14 cellular contexts compared by ENCODE assay signal in the genomic region with DNA sequence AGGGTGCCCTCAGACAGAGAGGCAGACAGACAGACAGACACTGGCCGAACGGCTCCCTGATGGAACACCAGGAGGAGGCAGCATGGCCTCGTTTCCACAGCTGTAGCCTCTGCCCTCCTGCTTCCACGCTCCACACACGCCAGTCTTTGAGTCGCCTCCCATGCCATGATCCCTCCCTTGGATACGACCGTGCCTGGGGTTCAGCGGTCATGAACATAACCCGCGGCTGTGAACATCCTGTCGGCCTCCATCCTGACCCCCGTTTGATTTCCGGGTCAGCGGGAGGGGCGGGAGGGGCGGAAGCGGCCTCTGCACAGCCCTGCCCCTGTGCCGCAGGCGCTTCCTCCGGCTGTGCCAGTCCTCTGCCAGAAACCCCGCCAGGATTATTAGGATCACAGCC. TPM values are rescaled to one million over a fixed set of nuclear protein-coding genes. Genes with fewer than 3 reads are reported as not detected.
DNase-seq lines count a peak whose midpoint lies in the region; ATAC-seq, FAIRE-seq and TF ChIP-seq lines count a peak whose summit lies in the region.
"Had no signal": no experiment of that assay in that cellular context is flagged by ENCODE, and none has a peak within 500 bp of the region (broad histone marks: within the 10 kb centered on the region; RNA-seq: fewer than 3 reads in every experiment).

No MANE protein-coding gene starts in this region.

- H3K27me3 ChIP-seq in BE2C, result peaks cover 46% of the 10 kb centered on the region
- H3K27me3 ChIP-seq in GM06990 (replicated peaks; ENCODE audit: control insufficient read depth, insufficient read depth, low read length), result no peaks in the 10 kb centered on the region
- no peaks in the 10 kb centered on the region for H3K27me3 ChIP-seq in aorta (ENCODE audit: control insufficient read depth in 1 of 2, insufficient read depth in 2 of 2, low read length in 1 of 2)
- no peaks in the 10 kb centered on the region for H3K27me3 ChIP-seq in small intestine (ENCODE audit: control insufficient read depth in 2 of 2, insufficient read depth in 2 of 2, low read length in 2 of 2)

- intact Hi-C loops in aorta (cut with DNase I), result no loop called here

- FAIRE-seq in small intestine (lab: Jason Lieb, UNC), result no peak
- FAIRE-seq: D721Med had no signal

- WGBS in aorta, 2 donors, result 83 to 86% methylated on average over 22 of the region's 22 CpGs
- WGBS in small intestine, 3 donors, result 75 to 90% (median 82%) methylated on average over 22 of the region's 22 CpGs

- ATAC-seq in aorta (ENCODE audit: low FRiP score) (no peak), HG02623 (IDR thresholded peaks at IDR 0.05; ENCODE audit: unreplicated experiment) (no peak), GM21717 (IDR thresholded peaks at IDR 0.05; ENCODE audit: unreplicated experiment) (no peak)

- no peaks in the 10 kb centered on the region for H3K9me3 ChIP-seq in BE2C
- H3K9me3 ChIP-seq in aorta (ENCODE audit: control insufficient read depth, low read length), result no peaks in the 10 kb centered on the region
- H3K9me3 ChIP-seq in small intestine (ENCODE audit: control insufficient read depth, low read depth), result no peaks in the 10 kb centered on the region

- DNase-seq in BE2C (peak; percentile 27), GM06990 (ENCODE audit: extremely low read depth, insufficient read length) (no peak), UCSD-AML1 (lab: John Stamatoyannopoulos, UW; ENCODE audit: unreplicated experiment) (peak; percentile 81), left kidney (ENCODE audit: low read depth, low spot score) (peak; percentile 21), aorta (no peak), small intestine (no peak)
- DNase-seq: cerebellar nuclear complex, foreskin melanocyte, IMR-90, NCI-H2171 treated with DMSO at 0.1 percent for 48 hours had no signal

- peak overlapping the region; percentile 40 for H3K4me3 ChIP-seq in BE2C (ENCODE audit: low read depth, low read length)
- H3K4me3 ChIP-seq in GM06990 (replicated peaks; ENCODE audit: low read depth, low read length), result peak overlapping the region; percentile 74
- no peak overlapping the region for H3K4me3 ChIP-seq in aorta (ENCODE audit: low read length in 2 of 2)
- no peak overlapping the region for H3K4me3 ChIP-seq in small intestine (ENCODE audit: low read depth in 1 of 2, low read length in 2 of 2)

- no peaks in the 10 kb centered on the region for H3K4me1 ChIP-seq in BE2C
- no peaks in the 10 kb centered on the region for H3K4me1 ChIP-seq in aorta (ENCODE audit: control insufficient read depth in 1 of 2, insufficient read depth in 2 of 2, low read length in 2 of 2)
- no peaks in the 10 kb centered on the region for H3K4me1 ChIP-seq in small intestine (ENCODE audit: control insufficient read depth in 2 of 2, insufficient read depth in 1 of 2, low read depth in 1 of 2, low read length in 1 of 2)

- TF ChIP-seq CTCF in BE2C (IDR thresholded peaks at IDR 0.05; ENCODE audit: low read depth, low read length) (no peak), GM06990 (IDR thresholded peaks at IDR 0.05; ENCODE audit: insufficient read depth, low read length, poor library complexity, severe bottlenecking) (no peak)

- no peaks in the 10 kb centered on the region for H3K36me3 ChIP-seq in BE2C
- H3K36me3 ChIP-seq in GM06990 (ENCODE audit: control insufficient read depth, insufficient read depth, low read length), result no peaks in the 10 kb centered on the region
- H3K36me3 ChIP-seq in aorta (ENCODE audit: control insufficient read depth in 1 of 2, insufficient read depth in 2 of 2, low read length in 1 of 2), result no peaks in the 10 kb centered on the region
- H3K36me3 ChIP-seq in small intestine (ENCODE audit: control insufficient read depth in 2 of 2, insufficient read depth in 2 of 2, low read length in 2 of 2), result no peaks in the 10 kb centered on the region

- H3K27ac ChIP-seq in aorta (ENCODE audit: low read depth in 1 of 2, low read length in 2 of 2) (no peak overlapping the region), small intestine (ENCODE audit: low read depth in 1 of 2, low read length in 1 of 2) (no peak overlapping the region)

RNA-seq across cellular contexts. Expression of a gene that starts 23.4 kb away (rescaled TPM):
- polyA plus RNA-seq in BE2C (2012; ENCODE audit: insufficient read depth, insufficient read length, low read depth), result not detected
- under 1 TPM; 0.27 to 0.84 TPM for total RNA-seq in aorta
- under 1 TPM in 1 of 2 donors, not detected in 1; 0.08 TPM for polyA plus RNA-seq in aorta
- polyA plus RNA-seq in small intestine, result under 1 TPM in 1 of 3 donors, not detected in 2; 0.15 TPM
- total RNA-seq: IMR-90, SK-MEL-5 had no signal

RNA-seq across cellular contexts. Expression of a gene that starts 48.2 kb away (rescaled TPM):
- 19.7 TPM for polyA plus RNA-seq in BE2C (2012; ENCODE audit: insufficient read depth, insufficient read length, low read depth)
- 10 to 100 TPM in 1 of 2 donors, 1 to 10 TPM in 1; 8.9 to 14.4 TPM for total RNA-seq in aorta
- polyA plus RNA-seq in aorta, result 10 to 100 TPM in 1 of 2 donors, 1 to 10 TPM in 1; 3.4 to 12.4 TPM
- polyA plus RNA-seq in small intestine, result 10 to 100 TPM; 21.3 to 28.4 (median 23.0) TPM

RNA-seq across cellular contexts. Expression of a gene that starts 48.5 kb away (rescaled TPM):
- polyA plus RNA-seq in BE2C (2012; ENCODE audit: insufficient read depth, insufficient read length, low read depth), result not detected
- 1 to 10 TPM in 1 of 2 donors, under 1 TPM in 1; 0.55 to 2.3 TPM for total RNA-seq in aorta
- polyA plus RNA-seq in aorta (1 to 10 TPM in 1 of 2 donors, under 1 TPM in 1; 0.08 to 5.1 TPM), small intestine (10 to 100 TPM in 1 of 3 donors, 1 to 10 TPM in 2; 2.2 to 10.5 (median 4.6) TPM)
- total RNA-seq: IMR-90, SK-MEL-5 had no signal
- polyA plus RNA-seq: IMR-90 had no signal

Comparison
In these comparisons a context has a peak if more than half of its experiments do, and no peak if none do; other contexts are left out.
1. DNase-seq: peak in BE2C (single experiment), UCSD-AML1 (single experiment) and left kidney (single experiment); none in GM06990 (single experiment), aorta (0 of 2) and small intestine (single experiment).
2. H3K4me3 ChIP-seq: peak in BE2C (single experiment) and GM06990 (single experiment); none in aorta (0 of 2) and small intestine (0 of 2).